17 cellular contexts compared by ENCODE assay signal in genomic region chr1:113178106-113178505, GRCh38.
DNase-seq lines count a peak whose midpoint lies in the region; ATAC-seq lines count a peak whose summit lies in the region.
"Had no signal": no experiment of that assay in that cellular context is flagged by ENCODE, and none has a peak within 500 bp of the region (broad histone marks: within the 10 kb centered on the region; RNA-seq: fewer than 3 reads in every experiment).

No MANE protein-coding gene starts in this region.

- peak; percentile 85 for ATAC-seq in GM18873 (IDR thresholded peaks at IDR 0.05; ENCODE audit: low FRiP score, unreplicated experiment)
- peak; percentile 82 for ATAC-seq in GM21786 (IDR thresholded peaks at IDR 0.05; ENCODE audit: unreplicated experiment)
- ATAC-seq in HG03159 (IDR thresholded peaks at IDR 0.05; ENCODE audit: unreplicated experiment), result peak; percentile 64
- peak; percentile 25 for ATAC-seq in esophagus mucosa
- ATAC-seq in GM18498 (IDR thresholded peaks at IDR 0.05; ENCODE audit: unreplicated experiment), result no peak
- ATAC-seq: activated CD8-positive, alpha-beta T cell treated with anti-CD3 and anti-CD28 coated beads for 36 hours; activated T-cell treated with anti-CD3 and anti-CD28 coated beads, Interleukin-2, amount 50 U/mL, for 72 hours had no signal

- no peak for DNase-seq in activated naive CD4-positive, alpha-beta T cell treated with Interleukin-2 at 50 U/mL for 16 hours
- DNase-seq in NCI-H69 (lab: John Stamatoyannopoulos, UW), result no peak
- no peak for DNase-seq in NAMALWA (ENCODE audit: low spot score)
- DNase-seq: activated CD8-positive, alpha-beta T cell treated with anti-CD3 and anti-CD28 coated beads for 36 hours; activated T-cell treated with anti-CD3 and anti-CD28 coated beads, Interleukin-2, amount 50 U/mL, for 72 hours; COR-L47; esophagus squamous epithelium; KBM-7; NCI-H1092 treated with DMSO at 0.1 percent for 48 hours; NCI-H2107; Peyer's patch; stimulated activated CD4-positive, alpha-beta T cell treated with anti-CD3 and anti-CD28 coated beads, Interleukin-4, amount 100 ng/mL, for 4 hours had no signal
